9 cellular contexts compared by ENCODE assay signal in the genomic region with DNA sequence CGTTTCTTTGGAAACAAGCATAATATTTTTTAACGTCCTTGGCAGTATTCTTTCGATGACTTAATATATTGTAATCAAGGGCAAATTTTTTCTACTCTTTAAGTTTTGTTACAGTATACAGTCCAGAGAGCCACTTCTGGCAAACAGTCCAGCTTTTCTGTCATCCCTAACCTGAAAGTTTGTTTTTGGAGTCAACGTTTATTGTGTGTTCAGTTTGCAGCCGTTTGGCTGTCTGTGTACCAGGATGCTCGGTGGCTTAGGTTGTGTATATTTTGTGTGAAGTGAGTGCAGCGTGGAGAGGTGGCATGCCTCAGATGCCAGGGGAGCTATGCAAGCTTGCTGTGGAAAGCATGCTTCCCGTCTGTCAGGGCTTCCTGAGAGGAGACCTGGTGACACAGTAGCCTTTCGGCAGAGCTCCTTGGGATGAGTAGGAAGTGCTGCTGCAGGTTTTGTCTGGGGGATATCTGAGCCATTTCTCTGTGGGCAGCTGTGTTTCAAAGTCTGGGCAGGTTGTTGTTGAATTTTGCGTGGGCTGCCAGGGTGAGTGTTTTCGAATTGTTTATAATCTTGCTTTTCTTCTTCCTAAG. TPM values are rescaled to one million over a fixed set of nuclear protein-coding genes. Genes with fewer than 3 reads are reported as not detected.
DNase-seq lines count a peak whose midpoint lies in the region; ATAC-seq and TF ChIP-seq lines count a peak whose summit lies in the region.
"Had no signal": no experiment of that assay in that cellular context is flagged by ENCODE, and none has a peak within 500 bp of the region (broad histone marks: within the 10 kb centered on the region; RNA-seq: fewer than 3 reads in every experiment).

No MANE protein-coding gene starts in this region.

- H3K79me2 ChIP-seq in ACC112 (ENCODE audit: control insufficient read depth, insufficient read depth, low read length, unreplicated experiment) = peaks cover 61% of the 10 kb centered on the region

- H3K27ac Mint-ChIP-seq in nephron progenitor cell = peak overlapping the region; percentile 70
- no peak overlapping the region for H3K27ac Mint-ChIP-seq in activated T-helper 17 cell treated with anti-CD3 and anti-CD28 coated beads, Interleukin-2, amount 50 U/mL, for 72 hours
- H3K27ac Mint-ChIP-seq in Caco-2 (ENCODE audit: unreplicated experiment) = no peak overlapping the region

- no peak for TF ChIP-seq CTCF in WI38 (IDR thresholded peaks at IDR 0.05; ENCODE audit: low read depth, low read length)
- no peak for TF ChIP-seq CTCF in foreskin keratinocyte (conservative IDR thresholded peaks at IDR 0.05)
- TF ChIP-seq CTCF in nephron progenitor cell (IDR thresholded peaks at IDR 0.05) = no peak
- TF ChIP-seq CTCF in Caco-2 (IDR thresholded peaks at IDR 0.05; ENCODE audit: insufficient read depth in 1 of 2, low read depth in 1 of 2, low read length in 1 of 2, severe bottlenecking in 1 of 2, unreplicated experiment in 1 of 2) = no peak

- H3K4me1 Mint-ChIP-seq in nephron progenitor cell (peaks cover 23% of the 10 kb centered on the region), Caco-2 (ENCODE audit: low read depth, unreplicated experiment) (peaks cover 19% of the 10 kb centered on the region)
- no peaks in the 10 kb centered on the region for H3K4me1 Mint-ChIP-seq in activated T-helper 17 cell treated with anti-CD3 and anti-CD28 coated beads, Interleukin-2, amount 50 U/mL, for 72 hours

- H3K36me3 Mint-ChIP-seq in nephron progenitor cell (ENCODE audit: low read depth) = peaks cover 36% of the 10 kb centered on the region
- no peaks in the 10 kb centered on the region for H3K36me3 Mint-ChIP-seq in activated T-helper 17 cell treated with anti-CD3 and anti-CD28 coated beads, Interleukin-2, amount 50 U/mL, for 72 hours (ENCODE audit: low read depth)
- peaks cover 24% of the 10 kb centered on the region for H3K36me3 Mint-ChIP-seq in Caco-2 (ENCODE audit: insufficient read depth, unreplicated experiment)

- BruUV-seq in Caco-2 (replicated peaks; lab: Mats Ljungman, UMichigan) = no TSS peak

- H3K4me3 Mint-ChIP-seq in nephron progenitor cell (no peak overlapping the region), Caco-2 (ENCODE audit: unreplicated experiment) (no peak overlapping the region)
- H3K4me3 Mint-ChIP-seq in activated T-helper 17 cell treated with anti-CD3 and anti-CD28 coated beads, Interleukin-2, amount 50 U/mL, for 72 hours = no peak overlapping the region

- DNase-seq in foreskin keratinocyte (peak in 1 of 2 donors; percentile 52), nephron progenitor cell (no peak), Caco-2 (no peak), GF-D8 (lab: John Stamatoyannopoulos, UW) (no peak)
- DNase-seq: NCI-H1105 treated with DMSO at 0.1 percent for 48 hours had no signal

- H3K27me3 ChIP-seq in ACC112 (ENCODE audit: insufficient read depth, low read length) = no peaks in the 10 kb centered on the region
- H3K27me3 ChIP-seq in foreskin keratinocyte = no peaks in the 10 kb centered on the region
- H3K27me3 ChIP-seq in Caco-2 (replicated peaks; ENCODE audit: control insufficient read depth, insufficient read depth, low read length) = no peaks in the 10 kb centered on the region

- no peaks in the 10 kb centered on the region for H3K27me3 Mint-ChIP-seq in nephron progenitor cell (ENCODE audit: low read depth, poor library complexity)
- no peaks in the 10 kb centered on the region for H3K27me3 Mint-ChIP-seq in activated T-helper 17 cell treated with anti-CD3 and anti-CD28 coated beads, Interleukin-2, amount 50 U/mL, for 72 hours
- no peaks in the 10 kb centered on the region for H3K27me3 Mint-ChIP-seq in Caco-2 (ENCODE audit: insufficient read depth, unreplicated experiment)

- H3K4me3 ChIP-seq in ACC112 (ENCODE audit: low read depth, low read length) = peak overlapping the region; percentile 60
- H3K4me3 ChIP-seq in WI38 (ENCODE audit: low read depth, low read length) = peak overlapping the region; percentile 33
- no peak overlapping the region for H3K4me3 ChIP-seq in Caco-2 (ENCODE audit: low read depth, low read length)

- H3K9me3 Mint-ChIP-seq in nephron progenitor cell = no peaks in the 10 kb centered on the region
- H3K9me3 Mint-ChIP-seq in activated T-helper 17 cell treated with anti-CD3 and anti-CD28 coated beads, Interleukin-2, amount 50 U/mL, for 72 hours = no peaks in the 10 kb centered on the region
- no peaks in the 10 kb centered on the region for H3K9me3 Mint-ChIP-seq in Caco-2 (ENCODE audit: unreplicated experiment)

- CTCF ChIA-PET in Caco-2 (lab: Charles Lee) = no interaction called here

- POLR2A ChIA-PET in Caco-2 (lab: Charles Lee) = no interaction called here

- peak overlapping the region; percentile 2 for H2AFZ ChIP-seq in ACC112 (ENCODE audit: low read length, unreplicated experiment)

- intact Hi-C loops in Caco-2 (cut with micrococcal nuclease; ENCODE audit: unreplicated experiment) = no loop called here

- H3K36me3 ChIP-seq in ACC112 (ENCODE audit: insufficient read depth, low read length) (no peaks in the 10 kb centered on the region), Caco-2 (ENCODE audit: control insufficient read depth, insufficient read depth, low read length) (no peaks in the 10 kb centered on the region; the same call in 1 of the 2 replicates)

- H3K4me1 ChIP-seq in ACC112 (ENCODE audit: control insufficient read depth, insufficient read depth, low read length, unreplicated experiment) (peaks cover 42% of the 10 kb centered on the region), foreskin keratinocyte (peaks cover 12% of the 10 kb centered on the region), Caco-2 (peaks cover 14% of the 10 kb centered on the region)

- ATAC-seq in foreskin keratinocyte (peak; percentile 39), HG03175 (IDR thresholded peaks at IDR 0.05; ENCODE audit: unreplicated experiment) (no peak)
- no peak for ATAC-seq in activated T-helper 17 cell treated with anti-CD3 and anti-CD28 coated beads, Interleukin-2, amount 50 U/mL, for 72 hours (replicated peaks)

- no peaks in the 10 kb centered on the region for H3K9me3 ChIP-seq in Caco-2

- H3K27ac ChIP-seq in ACC112 (ENCODE audit: low read depth, low read length) (peak overlapping the region; percentile 86), foreskin keratinocyte (no peak overlapping the region)

RNA-seq across cellular contexts. Expression of gene MAP3K20, which starts 14.7 kb away (rescaled TPM):
- total RNA-seq in foreskin keratinocyte (46.8 and 52.3 TPM in 2 replicates), Caco-2 (2022) (41.5 and 44.5 TPM in 2 replicates)
- polyA plus RNA-seq in foreskin keratinocyte = 12.0 and 15.2 TPM in 2 replicates
- total RNA-seq in activated T-helper 17 cell treated with anti-CD3 and anti-CD28 coated beads, Interleukin-2, amount 50 U/mL, for 72 hours = 10 to 100 TPM; 11.9 to 21.9 TPM
